ENCODE assay signal across 26 cellular contexts in genomic region chr13:113607056-113607455, GRCh38. TPM values are rescaled to one million over a fixed set of nuclear protein-coding genes. Genes with fewer than 3 reads are reported as not detected.
A peak's percentile ranks its signal among the peaks of the same experiment; 100 is the strongest.
DNase-seq lines count a peak whose midpoint lies in the region; ATAC-seq and TF ChIP-seq lines count a peak whose summit lies in the region.
"Had no signal": no experiment of that assay in that cellular context is flagged by ENCODE, and none has a peak within 500 bp of the region (broad histone marks: within the 10 kb centered on the region; RNA-seq: fewer than 3 reads in every experiment).

No MANE protein-coding gene starts in this region.

- H3K27me3 ChIP-seq in BLaER1, result no peaks in the 10 kb centered on the region
- no peaks in the 10 kb centered on the region for H3K27me3 ChIP-seq in HL-60 (ENCODE audit: insufficient read depth, poor library complexity, severe bottlenecking)
- H3K27me3 ChIP-seq in neutrophil, result no peaks in the 10 kb centered on the region
- no peaks in the 10 kb centered on the region for H3K27me3 ChIP-seq in heart left ventricle

- H3K27me3 Mint-ChIP-seq in immature natural killer cell (ENCODE audit: low read depth in 3 of 3), result peaks cover 0 to 16% (median 7%) of the 10 kb centered on the region in 3 donors
- H3K27me3 Mint-ChIP-seq: CD4-positive, alpha-beta memory T cell; IgD-negative memory B cell had no signal

- H3K9ac ChIP-seq in BLaER1, result no peak overlapping the region
- H3K9ac ChIP-seq: KMS-11 had no signal

- TF ChIP-seq POLR2A in heart left ventricle (IDR thresholded peaks at IDR 0.05), result no peak

- H3K4me1 ChIP-seq in BLaER1 (peaks cover 78% of the 10 kb centered on the region), neutrophil (ENCODE audit: control insufficient read depth in 1 of 2, insufficient read depth in 1 of 2, low read depth in 1 of 2, low read length in 1 of 2) (peaks cover 80 to 83% of the 10 kb centered on the region in 2 experiments), heart left ventricle (peaks cover 0 to 7% (median 0%) of the 10 kb centered on the region in 12 donors)
- H3K4me1 ChIP-seq: Caco-2, HAP-1 had no signal

- H3K9me3 ChIP-seq in BLaER1 (no peaks in the 10 kb centered on the region), neutrophil (no peaks in the 10 kb centered on the region), heart left ventricle (no peaks in the 10 kb centered on the region)
- H3K9me3 ChIP-seq: Caco-2, HAP-1 had no signal

- peak overlapping the region; percentile 82 for H3K4me2 ChIP-seq in BLaER1
- H3K4me2 ChIP-seq: KMS-11 had no signal

- H3K27ac Mint-ChIP-seq in immature natural killer cell, result peak overlapping the region; percentile 95 to 98 (median 97)
- H3K27ac Mint-ChIP-seq: HFFc6, IgD-negative memory B cell had no signal

- H3K9me3 Mint-ChIP-seq in immature natural killer cell, result peaks cover 0 to 2% (median 0%) of the 10 kb centered on the region in 6 donors
- H3K9me3 Mint-ChIP-seq: CD4-positive, alpha-beta memory T cell; HFFc6; IgD-negative memory B cell had no signal

- intact Hi-C loops in heart left ventricle (cut with DNase I), result no loop called here

- H3K36me3 ChIP-seq in BLaER1 (peaks cover 98% of the 10 kb centered on the region), neutrophil (no peaks in the 10 kb centered on the region), heart left ventricle (peaks cover 0 to 23% (median 9%) of the 10 kb centered on the region in 9 donors)

- H3K4me3 ChIP-seq in BLaER1, result no peak overlapping the region
- H3K4me3 ChIP-seq in HL-60 (replicated peaks; ENCODE audit: insufficient read depth, low read length), result no peak overlapping the region
- peak overlapping the region; percentile 46 to 58 for H3K4me3 ChIP-seq in neutrophil (ENCODE audit: low read depth in 1 of 2, low read length in 1 of 2)
- H3K4me3 ChIP-seq in heart left ventricle, result no peak overlapping the region
- H3K4me3 ChIP-seq: GM12878, HAP-1 had no signal

- 91 to 96% (median 91%) methylated on average over 7 to 10 of the region's 10 CpGs for WGBS in heart left ventricle, 4 donors

- peaks cover 0 to 4% (median 0%) of the 10 kb centered on the region in 3 donors for H3K36me3 Mint-ChIP-seq in immature natural killer cell

- no peak for DNase-seq in HL-60 (ENCODE audit: low read depth in 1 of 2, low spot score in 1 of 2)
- no peak for DNase-seq in immature natural killer cell
- no peak for DNase-seq in NCI-H748 (lab: John Stamatoyannopoulos, UW; ENCODE audit: unreplicated experiment)
- DNase-seq in effector CD4-positive, alpha-beta T cell, result no peak
- DNase-seq in epidermal melanocyte (ENCODE audit: insufficient read length, low spot score), result no peak
- no peak for DNase-seq in heart left ventricle
- DNase-seq: Caco-2; CD4-positive, alpha-beta memory T cell; GDM1; GOT3; HFFc6; MM.1S; NCI-H2029; NCI-H446; NCI-H524 treated with DMSO at 0.1 percent for 48 hours; SHP77 had no signal

- H3K27ac ChIP-seq in BLaER1, result peak overlapping the region; percentile 59
- H3K27ac ChIP-seq in HL-60 (replicated peaks), result peak overlapping the region; percentile 70
- peak overlapping the region; percentile 97 for H3K27ac ChIP-seq in neutrophil
- peak overlapping the region in 1 of 12 donors; percentile 32 for H3K27ac ChIP-seq in heart left ventricle
- H3K27ac ChIP-seq: KMS-11, RWPE1 had no signal

- peaks cover 43 to 45% of the 10 kb centered on the region in 2 donors for H3K4me1 Mint-ChIP-seq in immature natural killer cell

- no peak for ATAC-seq in heart left ventricle
- ATAC-seq: GM12878 had no signal

- TF ChIP-seq CTCF in HL-60 (IDR thresholded peaks at IDR 0.05; ENCODE audit: insufficient read depth, low read length) (no peak), neutrophil (IDR thresholded peaks at IDR 0.05) (no peak), heart left ventricle (IDR thresholded peaks at IDR 0.05) (no peak)

- peak overlapping the region in 4 of 5 donors; percentile 13 to 79 (median 56) for H3K4me3 Mint-ChIP-seq in immature natural killer cell
- H3K4me3 Mint-ChIP-seq: CD4-positive, alpha-beta memory T cell; HFFc6; IgD-negative memory B cell had no signal

- peaks cover 100% of the 10 kb centered on the region for H4K20me1 ChIP-seq in BLaER1

RNA-seq across cellular contexts. Expression of gene TFDP1, which starts 22.5 kb away (rescaled TPM):
- polyA plus RNA-seq in immature natural killer cell (10 to 100 TPM; 25.2 to 39.3 (median 33.7) TPM), heart left ventricle (10 to 100 TPM; 19.7 to 30.4 TPM)
- 10 to 100 TPM; 39.7 to 50.3 (median 45.8) TPM for total RNA-seq in heart left ventricle

RNA-seq across cellular contexts. Expression of gene ATP4B, which starts 50.9 kb away (rescaled TPM):
- polyA plus RNA-seq in immature natural killer cell, result not detected
- total RNA-seq in heart left ventricle, result not detected
- polyA plus RNA-seq in heart left ventricle, result not detected
- total RNA-seq: A172; Caco-2; CD4-positive, alpha-beta memory T cell; GM12878; HFFc6; SK-MEL-5 had no signal
- polyA plus RNA-seq: BJ, IgD-negative memory B cell had no signal

RNA-seq across cellular contexts. Expression of gene GRK1, which starts 60.0 kb away (rescaled TPM):
- polyA plus RNA-seq in immature natural killer cell (not detected), heart left ventricle (under 1 TPM; 0.08 to 0.15 TPM)
- 1 to 10 TPM in 2 of 9 donors, under 1 TPM in 4, not detected in 3; 0.08 to 1.3 (median 0.18) TPM for total RNA-seq in heart left ventricle
- total RNA-seq: A172; Caco-2; CD4-positive, alpha-beta memory T cell; HFFc6; SK-MEL-5 had no signal
- polyA plus RNA-seq: CD4-positive, alpha-beta memory T cell; IgD-negative memory B cell had no signal

Comparison
In these comparisons a context has a peak if more than half of its experiments do, and no peak if none do; other contexts are left out.
1. H3K4me3 ChIP-seq: peak in neutrophil (2 of 2); none in BLaER1 (single experiment), HL-60 (single experiment) and heart left ventricle (0 of 12).